ENCODE assay signal across 1 cellular context in genomic region chr10:98516352-98516751, GRCh38.
TF ChIP-seq lines count a peak whose summit lies in the region.

No MANE protein-coding gene starts in this region.

TF ChIP-seq in SK-N-SH, 30 proteins besides CTCF, POLR2A, EP300 and RAD21 (continued from another document):
- TF ChIP-seq POLR2AphosphoS5 (IDR thresholded peaks at IDR 0.05; ENCODE audit: low read depth, low read length), result no peak
- no peak for TF ChIP-seq ELF1 (IDR thresholded peaks at IDR 0.05)
- no peak for TF ChIP-seq RCOR1 (IDR thresholded peaks at IDR 0.05; ENCODE audit: low read length)
